In the genomic region with DNA sequence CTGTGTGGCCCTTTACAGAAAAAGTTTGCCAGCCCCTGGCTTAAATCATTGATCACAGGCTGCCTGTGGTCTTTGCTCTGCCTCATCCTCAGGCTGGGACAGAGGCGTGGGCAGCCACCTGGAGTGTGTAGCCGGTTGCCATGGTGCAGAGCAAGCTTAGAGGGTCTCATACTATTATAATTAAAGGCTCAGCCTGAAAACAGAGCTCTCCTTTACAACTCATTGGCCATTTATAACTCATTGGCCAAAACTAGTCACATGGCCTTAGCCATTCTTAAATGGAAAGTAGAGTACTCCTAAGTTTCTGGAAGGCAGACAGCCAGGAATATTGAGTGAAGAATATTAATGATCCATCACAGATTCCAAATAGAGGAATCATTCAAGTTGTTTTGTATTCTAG, we compare ENCODE assay signal across 12 cellular contexts. TPM values are rescaled to one million over a fixed set of nuclear protein-coding genes. Genes with fewer than 3 reads are reported as not detected.
DNase-seq lines count a peak whose midpoint lies in the region; ATAC-seq, FAIRE-seq and TF ChIP-seq lines count a peak whose summit lies in the region.
"Had no signal": no experiment of that assay in that cellular context is flagged by ENCODE, and none has a peak within 500 bp of the region (broad histone marks: within the 10 kb centered on the region; RNA-seq: fewer than 3 reads in every experiment).

No MANE protein-coding gene starts in this region.

- H3K36me3 Mint-ChIP-seq in CD8-positive, alpha-beta memory T cell: peaks cover 17 to 89% (median 28%) of the 10 kb centered on the region in 3 donors
- peaks cover 42% of the 10 kb centered on the region for H3K36me3 Mint-ChIP-seq in HFFc6 (ENCODE audit: low read depth)

- H3K27ac ChIP-seq in CD8-positive, alpha-beta memory T cell (ENCODE audit: low read depth, low read length): no peak overlapping the region
- H3K27ac ChIP-seq in GM12878 (ENCODE audit: control insufficient read depth, insufficient read depth): peak overlapping the region; percentile 22; the same call in 1 of the 2 replicates
- H3K27ac ChIP-seq in neural cell (ENCODE audit: low read length): no peak overlapping the region

- H3K79me2 ChIP-seq in GM12878 (ENCODE audit: control insufficient read depth, insufficient read depth, low read length) (peaks cover 71% of the 10 kb centered on the region), neural cell (replicated peaks; ENCODE audit: insufficient read depth, low read length) (peaks cover 48% of the 10 kb centered on the region)

- 34% methylated on average over 2 of the region's 2 CpGs for WGBS in GM12878 (ENCODE audit: insufficient coverage, insufficient replicate concordance, low lambda C conversion rate, missing lambda C conversion rate)

- TF ChIP-seq RAD21 in GM12878 (IDR thresholded peaks at IDR 0.05; ENCODE audit: insufficient read depth, low read depth, low read length): no peak
- no peak for TF ChIP-seq RAD21 in neural cell (conservative IDR thresholded peaks at IDR 0.05)

- H2AFZ ChIP-seq in GM12878 (ENCODE audit: control insufficient read depth, low read depth, low read length) (no peak overlapping the region), neural cell (ENCODE audit: low read depth, low read length) (no peak overlapping the region)

- intact Hi-C loops in GM12878 (cut with micrococcal nuclease; ENCODE audit: unreplicated experiment): no loop called here

- H4K20me1 ChIP-seq in GM12878 (ENCODE audit: control insufficient read depth, insufficient read depth) (peaks cover 3% of the 10 kb centered on the region; the same call in 1 of the 2 replicates), neural cell (ENCODE audit: insufficient read depth) (no peaks in the 10 kb centered on the region)

- TF ChIP-seq CTCF in HFFc6 (IDR thresholded peaks at IDR 0.05) (no peak), GM12878 (IDR thresholded peaks at IDR 0.05 in 2 of 3, conservative IDR thresholded peaks at IDR 0.05 in 1 of 3; ENCODE audit: control insufficient read depth in 2 of 3, extremely low read depth in 1 of 3, insufficient read depth in 1 of 3, low read depth in 3 of 3, low read length in 3 of 3) (no peak), neural cell (IDR thresholded peaks at IDR 0.05; ENCODE audit: poor library complexity, severe bottlenecking) (no peak)

- RAD21 ChIA-PET in GM12878 (lab: Charles Lee; ENCODE audit: unreplicated experiment): no interaction called here

- SMC1A ChIA-PET in GM12878 (lab: Charles Lee; ENCODE audit: uncharacterized antibody, unreplicated experiment): interaction anchor here (0.9 to 4.9 kb wide), 3 partner anchors 21 to 49 kb away, joined by 3 to 38 read pairs (median 4); a partner anchor contains a TSS

- H3K9ac ChIP-seq in GM12878 (ENCODE audit: control insufficient read depth, insufficient read depth, low read length): no peak overlapping the region; the same call in 1 of the 2 replicates
- no peak overlapping the region for H3K9ac ChIP-seq in neural cell (ENCODE audit: low read length)

- POLR2A ChIA-PET in CD8-positive, alpha-beta memory T cell (lab: Charles Lee): interaction anchor here (0.6 kb wide), 1 partner anchor 1190 kb away, joined by 5 read pairs; no protein-coding TSS in a partner anchor
- POLR2A ChIA-PET in GM12878 (lab: Charles Lee): interaction anchor here (1.0 kb wide), 1 partner anchor 15 kb away, joined by 3 read pairs; no protein-coding TSS in a partner anchor

- peaks cover 59 to 77% (median 66%) of the 10 kb centered on the region in 3 donors for H3K4me1 Mint-ChIP-seq in CD8-positive, alpha-beta memory T cell
- H3K4me1 Mint-ChIP-seq in HFFc6 (ENCODE audit: low read depth): peaks cover 60% of the 10 kb centered on the region

- peak overlapping the region in 4 of 7 donors; percentile 3 to 94 (median 52) for H3K4me3 Mint-ChIP-seq in CD8-positive, alpha-beta memory T cell
- H3K4me3 Mint-ChIP-seq in HFFc6: peak overlapping the region; percentile 94

- CTCF ChIA-PET in CD8-positive, alpha-beta memory T cell (lab: Charles Lee): interaction anchor here (0.8 kb wide), 1 partner anchor 49 kb away, joined by 3 read pairs; no protein-coding TSS in a partner anchor
- CTCF ChIA-PET in GM12878 (lab: Yijun Ruan, JAX): interaction anchor here (0.8 kb wide), 1 partner anchor 176 kb away, joined by 4 read pairs; no protein-coding TSS in a partner anchor

- H3K4me3 ChIP-seq in CD8-positive, alpha-beta memory T cell (ENCODE audit: low read length): no peak overlapping the region
- peak overlapping the region; percentile 93 for H3K4me3 ChIP-seq in GM12878
- H3K4me3 ChIP-seq in neural cell (ENCODE audit: low read length): peak overlapping the region; percentile 95

- H3K27me3 Mint-ChIP-seq in CD8-positive, alpha-beta memory T cell: peaks cover 0 to 11% of the 10 kb centered on the region in 2 donors
- peaks cover 9% of the 10 kb centered on the region for H3K27me3 Mint-ChIP-seq in HFFc6 (ENCODE audit: insufficient read depth)

- H3K27me3 ChIP-seq in CD8-positive, alpha-beta memory T cell (ENCODE audit: insufficient read depth, low read length, poor library complexity, severe bottlenecking): no peaks in the 10 kb centered on the region
- H3K27me3 ChIP-seq in GM12878 (replicated peaks in 1 of 2; ENCODE audit: control insufficient read depth in 2 of 2, insufficient read depth in 2 of 2, low read length in 1 of 2): no peaks in the 10 kb centered on the region
- no peaks in the 10 kb centered on the region for H3K27me3 ChIP-seq in neural cell (ENCODE audit: insufficient read depth, low read depth, low read length)

- H3K9me3 ChIP-seq in CD8-positive, alpha-beta memory T cell (ENCODE audit: low read length): no peaks in the 10 kb centered on the region
- H3K9me3 ChIP-seq in GM12878 (replicated peaks; ENCODE audit: control insufficient read depth, insufficient read depth, low read length) (no peaks in the 10 kb centered on the region), neural cell (ENCODE audit: low read length) (no peaks in the 10 kb centered on the region)

- no peaks in the 10 kb centered on the region for H3F3A ChIP-seq in neural cell (ENCODE audit: insufficient read depth, low read length, poor library complexity, severe bottlenecking)

- TF ChIP-seq POLR2A in GM12878 (IDR thresholded peaks at IDR 0.05; ENCODE audit: low read depth, low read length): 0 out of 2 replicates have a peak, but pooled peaks have one; percentile 36

- H3K9me3 Mint-ChIP-seq in CD8-positive, alpha-beta memory T cell: peaks cover 0 to 6% (median 2%) of the 10 kb centered on the region in 5 donors
- H3K9me3 Mint-ChIP-seq in HFFc6: no peaks in the 10 kb centered on the region

- BruUV-seq in GM12878 (replicated peaks; lab: Mats Ljungman, UMichigan): no TSS peak

- in situ Hi-C loops in GM12878 (cut with MboI): no loop called here

- peak overlapping the region in 5 of 8 donors; percentile 29 to 99 (median 82) for H3K27ac Mint-ChIP-seq in CD8-positive, alpha-beta memory T cell
- peak overlapping the region; percentile 57 for H3K27ac Mint-ChIP-seq in HFFc6

- H3K9me2 ChIP-seq in neural cell (ENCODE audit: insufficient read depth, low read length): no peaks in the 10 kb centered on the region

- no peak for ATAC-seq in GM12878
- no peak for ATAC-seq in GM18870 (IDR thresholded peaks at IDR 0.05; ENCODE audit: unreplicated experiment)
- ATAC-seq in HG02610 (IDR thresholded peaks at IDR 0.05; ENCODE audit: unreplicated experiment): no peak
- no peak for ATAC-seq in GM18861 (IDR thresholded peaks at IDR 0.05; ENCODE audit: unreplicated experiment)
- ATAC-seq: Right ventricle myocardium inferior had no signal

- peaks cover 46% of the 10 kb centered on the region for H3K36me3 ChIP-seq in CD8-positive, alpha-beta memory T cell (ENCODE audit: insufficient read depth, low read length)
- H3K36me3 ChIP-seq in GM12878 (ENCODE audit: control insufficient read depth in 2 of 2, insufficient read depth in 2 of 2, low read length in 1 of 2) (peaks cover 7 to 40% of the 10 kb centered on the region in 2 experiments), neural cell (ENCODE audit: insufficient read depth, low read length) (peaks cover under 1% of the 10 kb centered on the region)

- peaks cover 51% of the 10 kb centered on the region for H3K4me1 ChIP-seq in CD8-positive, alpha-beta memory T cell (ENCODE audit: insufficient read depth, low read length)
- H3K4me1 ChIP-seq in GM12878 (ENCODE audit: control insufficient read depth, insufficient read depth, low read length): peaks cover 8% of the 10 kb centered on the region; the same call in 1 of the 2 replicates

- DNase-seq in CD8-positive, alpha-beta memory T cell: no peak
- DNase-seq in HFFc6 (no peak), GM12878 (ENCODE audit: low read depth, low spot score) (no peak), kidney glomerular epithelial cell (lab: John Stamatoyannopoulos, UW) (no peak)
- DNase-seq: activated CD4-positive, alpha-beta T cell treated with anti-CD3 and anti-CD28 coated beads, Interleukin-2, amount 50 U/mL, for 48 hours; glutamatergic neuron; NCI-H1105 had no signal

- H3K4me2 ChIP-seq in GM12878 (ENCODE audit: control insufficient read depth, insufficient read depth) (peak overlapping the region; percentile 87), neural cell (ENCODE audit: low read length) (no peak overlapping the region)

- no peak for TF ChIP-seq EP300 in GM12878 (IDR thresholded peaks at IDR 0.05; ENCODE audit: borderline replicate concordance in 1 of 2, control insufficient read depth in 1 of 2, low read depth in 2 of 2, low read length in 2 of 2)
- no peak for TF ChIP-seq EP300 in neural cell (conservative IDR thresholded peaks at IDR 0.05; ENCODE audit: poor library complexity, severe bottlenecking)

- FAIRE-seq in GM12878 (lab: Jason Lieb, UNC): no peak

RNA-seq across cellular contexts. Expression of gene HSP90B1, which starts 3.0 kb away (rescaled TPM):
- 100 to 1,000 TPM; 461 to 488 TPM for total RNA-seq in CD8-positive, alpha-beta memory T cell
- polyA plus RNA-seq in CD8-positive, alpha-beta memory T cell: 348 TPM
- total RNA-seq in HFFc6 (2021; fragmentation: NEBNext Ultra II Directional; extraction: Animal tissue kit (Norgen Biotek cat#: 25700)): 1,000 to 10,000 TPM; 1,001 to 1,318 (median 1,069) TPM
- 492 and 493 TPM in 2 replicates for total RNA-seq in GM12878 (2013; cell fraction: nucleolus; rRNA removed)
- total RNA-seq in GM12878 (2014; rRNA removed): 298 and 306 TPM in 2 replicates
- total RNA-seq in GM12878 (2014; rRNA removed; fragmentation: Illumina TruSeq; extraction: Trizol): 644 and 702 TPM in 2 replicates
- 511 and 557 TPM in 2 replicates for total RNA-seq in GM12878 (2021)
- 428 TPM for polyA plus RNA-seq in GM12878 (2011; ENCODE audit: low read depth)
- polyA plus RNA-seq in GM12878 (2011; rRNA removed): 443 and 639 TPM in 2 replicates
- 135 and 136 TPM in 2 replicates for polyA plus RNA-seq in GM12878 (2011; cell fraction: cytosol; rRNA removed)
- 477 and 595 TPM in 2 replicates for polyA plus RNA-seq in GM12878 (2011; cell fraction: nucleus; rRNA removed)
- 568 and 601 TPM in 2 replicates for polyA plus RNA-seq in GM12878 (2012)
- 715 and 780 TPM in 2 replicates for polyA plus RNA-seq in GM12878 (2014; fragmentation: Illumina TruSeq; extraction: Trizol)
- 100 to 1,000 TPM; 254 to 414 TPM for polyA plus RNA-seq in GM12878 (2014; fragmentation: Nextera tagmentation; extraction: Ambion mirVana)
- polyA plus RNA-seq in GM12878 (2014; rRNA removed): 495 and 564 TPM in 2 replicates
- polyA plus RNA-seq in GM12878 (2016; fragmentation: Nextera tagmentation; extraction: Ambion mirVana): 100 to 1,000 TPM; 936 to 968 TPM
- polyA minus RNA-seq in GM12878 (2011; rRNA and poly(A)+ RNA removed): 148 and 211 TPM in 2 replicates
- 90.8 and 99.4 TPM in 2 replicates for polyA minus RNA-seq in GM12878 (2011; cell fraction: cytosol; rRNA and poly(A)+ RNA removed)
- polyA minus RNA-seq in GM12878 (2011; cell fraction: nucleus; rRNA and poly(A)+ RNA removed): 145 and 205 TPM in 2 replicates
- polyA plus RNA-seq in neural cell: 198 and 242 TPM in 2 replicates
- 141 and 162 TPM in 2 replicates for polyA minus RNA-seq in neural cell

RNA-seq across cellular contexts. Expression of gene TDG, which starts 32.4 kb away (rescaled TPM):
- 10 to 100 TPM; 51.2 to 52.6 TPM for total RNA-seq in CD8-positive, alpha-beta memory T cell
- 24.1 TPM for polyA plus RNA-seq in CD8-positive, alpha-beta memory T cell
- total RNA-seq in HFFc6 (2021; fragmentation: NEBNext Ultra II Directional; extraction: Animal tissue kit (Norgen Biotek cat#: 25700)): 10 to 100 TPM; 13.9 to 19.7 (median 16.0) TPM
- total RNA-seq in GM12878 (2013; cell fraction: nucleolus; rRNA removed): 63.4 and 64.9 TPM in 2 replicates
- total RNA-seq in GM12878 (2014; rRNA removed) (47.5 and 57.8 TPM in 2 replicates), GM12878 (2014; rRNA removed; fragmentation: Illumina TruSeq; extraction: Trizol) (53.7 and 56.3 TPM in 2 replicates), GM12878 (2021) (46.7 and 51.9 TPM in 2 replicates)
- 15.8 TPM for polyA plus RNA-seq in GM12878 (2011; ENCODE audit: low read depth)
- polyA plus RNA-seq in GM12878 (2011; rRNA removed) (47.5 and 72.3 TPM in 2 replicates), GM12878 (2014; fragmentation: Illumina TruSeq; extraction: Trizol) (63.6 and 70.5 TPM in 2 replicates), GM12878 (2014; fragmentation: Nextera tagmentation; extraction: Ambion mirVana) (10 to 100 TPM; 29.7 to 33.7 TPM), GM12878 (2014; rRNA removed) (44.0 and 50.5 TPM in 2 replicates), GM12878 (2016; fragmentation: Nextera tagmentation; extraction: Ambion mirVana) (10 to 100 TPM; 63.2 to 68.8 TPM), neural cell (125 and 128 TPM in 2 replicates)
- polyA plus RNA-seq in GM12878 (2011; cell fraction: cytosol; rRNA removed): 17.1 and 17.3 TPM in 2 replicates
- 58.2 and 62.0 TPM in 2 replicates for polyA plus RNA-seq in GM12878 (2011; cell fraction: nucleus; rRNA removed)
- polyA plus RNA-seq in GM12878 (2012): 24.3 and 25.7 TPM in 2 replicates
- polyA minus RNA-seq in GM12878 (2011; rRNA and poly(A)+ RNA removed): 21.7 and 30.6 TPM in 2 replicates
- polyA minus RNA-seq in GM12878 (2011; cell fraction: cytosol; rRNA and poly(A)+ RNA removed): 14.6 and 15.5 TPM in 2 replicates
- 17.8 and 21.0 TPM in 2 replicates for polyA minus RNA-seq in GM12878 (2011; cell fraction: nucleus; rRNA and poly(A)+ RNA removed)
- 80.6 and 99.1 TPM in 2 replicates for polyA minus RNA-seq in neural cell
